2 cellular contexts compared by ENCODE assay signal in the genomic region with DNA sequence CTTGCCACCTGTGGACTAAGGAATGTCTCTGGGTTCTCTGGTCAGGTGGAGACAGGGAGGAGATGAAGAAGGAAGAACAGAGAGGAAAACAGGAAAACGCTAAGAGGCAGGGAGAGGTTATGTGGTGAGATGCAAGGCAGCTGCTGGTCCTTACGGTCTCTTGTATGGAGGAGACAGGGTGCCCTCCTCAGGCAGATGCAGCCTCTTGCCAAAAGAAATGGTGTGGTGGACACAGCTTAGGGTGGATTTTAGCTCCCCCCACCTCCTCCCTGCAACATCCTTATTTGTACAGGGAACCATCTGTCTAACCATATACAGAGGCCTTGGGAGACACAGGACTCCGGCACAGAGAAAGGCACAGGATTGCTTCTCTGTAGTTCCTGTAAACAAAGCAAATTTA.
TF ChIP-seq lines count a peak whose summit lies in the region.

No MANE protein-coding gene starts in this region.

TF ChIP-seq in WTC11, 78 proteins besides CTCF, POLR2A, EP300 and RAD21 (continued from another document):
- TF ChIP-seq FOXJ3 (CRISPR knock-in tag; IDR thresholded peaks at IDR 0.05; ENCODE audit: borderline replicate concordance), result no peak
- TF ChIP-seq, protein P1, sequence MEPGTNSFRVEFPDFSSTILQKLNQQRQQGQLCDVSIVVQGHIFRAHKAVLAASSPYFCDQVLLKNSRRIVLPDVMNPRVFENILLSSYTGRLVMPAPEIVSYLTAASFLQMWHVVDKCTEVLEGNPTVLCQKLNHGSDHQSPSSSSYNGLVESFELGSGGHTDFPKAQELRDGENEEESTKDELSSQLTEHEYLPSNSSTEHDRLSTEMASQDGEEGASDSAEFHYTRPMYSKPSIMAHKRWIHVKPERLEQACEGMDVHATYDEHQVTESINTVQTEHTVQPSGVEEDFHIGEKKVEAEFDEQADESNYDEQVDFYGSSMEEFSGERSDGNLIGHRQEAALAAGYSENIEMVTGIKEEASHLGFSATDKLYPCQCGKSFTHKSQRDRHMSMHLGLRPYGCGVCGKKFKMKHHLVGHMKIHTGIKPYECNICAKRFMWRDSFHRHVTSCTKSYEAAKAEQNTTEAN (CRISPR knock-in tag; IDR thresholded peaks at IDR 0.05), result no peak
- TF ChIP-seq, protein P2, sequence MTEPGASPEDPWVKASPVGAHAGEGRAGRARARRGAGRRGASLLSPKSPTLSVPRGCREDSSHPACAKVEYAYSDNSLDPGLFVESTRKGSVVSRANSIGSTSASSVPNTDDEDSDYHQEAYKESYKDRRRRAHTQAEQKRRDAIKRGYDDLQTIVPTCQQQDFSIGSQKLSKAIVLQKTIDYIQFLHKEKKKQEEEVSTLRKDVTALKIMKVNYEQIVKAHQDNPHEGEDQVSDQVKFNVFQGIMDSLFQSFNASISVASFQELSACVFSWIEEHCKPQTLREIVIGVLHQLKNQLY (CRISPR knock-in tag; IDR thresholded peaks at IDR 0.05), result no peak
- no peak for TF ChIP-seq TEAD4 (CRISPR knock-in tag; IDR thresholded peaks at IDR 0.05)
- TF ChIP-seq ZNF423 (CRISPR knock-in tag; IDR thresholded peaks at IDR 0.05), result no peak
- TF ChIP-seq, protein P3, sequence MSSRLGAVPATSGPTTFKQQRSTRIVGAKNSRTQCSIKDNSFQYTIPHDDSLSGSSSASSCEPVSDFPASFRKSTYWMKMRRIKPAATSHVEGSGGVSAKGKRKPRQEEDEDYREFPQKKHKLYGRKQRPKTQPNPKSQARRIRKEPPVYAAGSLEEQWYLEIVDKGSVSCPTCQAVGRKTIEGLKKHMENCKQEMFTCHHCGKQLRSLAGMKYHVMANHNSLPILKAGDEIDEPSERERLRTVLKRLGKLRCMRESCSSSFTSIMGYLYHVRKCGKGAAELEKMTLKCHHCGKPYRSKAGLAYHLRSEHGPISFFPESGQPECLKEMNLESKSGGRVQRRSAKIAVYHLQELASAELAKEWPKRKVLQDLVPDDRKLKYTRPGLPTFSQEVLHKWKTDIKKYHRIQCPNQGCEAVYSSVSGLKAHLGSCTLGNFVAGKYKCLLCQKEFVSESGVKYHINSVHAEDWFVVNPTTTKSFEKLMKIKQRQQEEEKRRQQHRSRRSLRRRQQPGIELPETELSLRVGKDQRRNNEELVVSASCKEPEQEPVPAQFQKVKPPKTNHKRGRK (CRISPR knock-in tag; IDR thresholded peaks at IDR 0.05; ENCODE audit: borderline replicate concordance), result no peak
- TF ChIP-seq, protein P4, sequence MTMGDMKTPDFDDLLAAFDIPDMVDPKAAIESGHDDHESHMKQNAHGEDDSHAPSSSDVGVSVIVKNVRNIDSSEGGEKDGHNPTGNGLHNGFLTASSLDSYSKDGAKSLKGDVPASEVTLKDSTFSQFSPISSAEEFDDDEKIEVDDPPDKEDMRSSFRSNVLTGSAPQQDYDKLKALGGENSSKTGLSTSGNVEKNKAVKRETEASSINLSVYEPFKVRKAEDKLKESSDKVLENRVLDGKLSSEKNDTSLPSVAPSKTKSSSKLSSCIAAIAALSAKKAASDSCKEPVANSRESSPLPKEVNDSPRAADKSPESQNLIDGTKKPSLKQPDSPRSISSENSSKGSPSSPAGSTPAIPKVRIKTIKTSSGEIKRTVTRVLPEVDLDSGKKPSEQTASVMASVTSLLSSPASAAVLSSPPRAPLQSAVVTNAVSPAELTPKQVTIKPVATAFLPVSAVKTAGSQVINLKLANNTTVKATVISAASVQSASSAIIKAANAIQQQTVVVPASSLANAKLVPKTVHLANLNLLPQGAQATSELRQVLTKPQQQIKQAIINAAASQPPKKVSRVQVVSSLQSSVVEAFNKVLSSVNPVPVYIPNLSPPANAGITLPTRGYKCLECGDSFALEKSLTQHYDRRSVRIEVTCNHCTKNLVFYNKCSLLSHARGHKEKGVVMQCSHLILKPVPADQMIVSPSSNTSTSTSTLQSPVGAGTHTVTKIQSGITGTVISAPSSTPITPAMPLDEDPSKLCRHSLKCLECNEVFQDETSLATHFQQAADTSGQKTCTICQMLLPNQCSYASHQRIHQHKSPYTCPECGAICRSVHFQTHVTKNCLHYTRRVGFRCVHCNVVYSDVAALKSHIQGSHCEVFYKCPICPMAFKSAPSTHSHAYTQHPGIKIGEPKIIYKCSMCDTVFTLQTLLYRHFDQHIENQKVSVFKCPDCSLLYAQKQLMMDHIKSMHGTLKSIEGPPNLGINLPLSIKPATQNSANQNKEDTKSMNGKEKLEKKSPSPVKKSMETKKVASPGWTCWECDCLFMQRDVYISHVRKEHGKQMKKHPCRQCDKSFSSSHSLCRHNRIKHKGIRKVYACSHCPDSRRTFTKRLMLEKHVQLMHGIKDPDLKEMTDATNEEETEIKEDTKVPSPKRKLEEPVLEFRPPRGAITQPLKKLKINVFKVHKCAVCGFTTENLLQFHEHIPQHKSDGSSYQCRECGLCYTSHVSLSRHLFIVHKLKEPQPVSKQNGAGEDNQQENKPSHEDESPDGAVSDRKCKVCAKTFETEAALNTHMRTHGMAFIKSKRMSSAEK (CRISPR knock-in tag; IDR thresholded peaks at IDR 0.05; ENCODE audit: borderline replicate concordance), result no peak
- TF ChIP-seq ATF1 (CRISPR knock-in tag; IDR thresholded peaks at IDR 0.05), result no peak
- TF ChIP-seq ETV6 (CRISPR knock-in tag; IDR thresholded peaks at IDR 0.05), result no peak

TF ChIP-seq in HEK293T, 16 proteins besides CTCF, POLR2A, EP300 and RAD21 (continued from another document):
- TF ChIP-seq, protein P5, sequence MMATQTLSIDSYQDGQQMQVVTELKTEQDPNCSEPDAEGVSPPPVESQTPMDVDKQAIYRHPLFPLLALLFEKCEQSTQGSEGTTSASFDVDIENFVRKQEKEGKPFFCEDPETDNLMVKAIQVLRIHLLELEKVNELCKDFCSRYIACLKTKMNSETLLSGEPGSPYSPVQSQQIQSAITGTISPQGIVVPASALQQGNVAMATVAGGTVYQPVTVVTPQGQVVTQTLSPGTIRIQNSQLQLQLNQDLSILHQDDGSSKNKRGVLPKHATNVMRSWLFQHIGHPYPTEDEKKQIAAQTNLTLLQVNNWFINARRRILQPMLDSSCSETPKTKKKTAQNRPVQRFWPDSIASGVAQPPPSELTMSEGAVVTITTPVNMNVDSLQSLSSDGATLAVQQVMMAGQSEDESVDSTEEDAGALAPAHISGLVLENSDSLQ (IDR thresholded peaks at IDR 0.05), result no peak
- TF ChIP-seq FOXK2 (IDR thresholded peaks at IDR 0.05), result no peak
